In the genomic region with DNA sequence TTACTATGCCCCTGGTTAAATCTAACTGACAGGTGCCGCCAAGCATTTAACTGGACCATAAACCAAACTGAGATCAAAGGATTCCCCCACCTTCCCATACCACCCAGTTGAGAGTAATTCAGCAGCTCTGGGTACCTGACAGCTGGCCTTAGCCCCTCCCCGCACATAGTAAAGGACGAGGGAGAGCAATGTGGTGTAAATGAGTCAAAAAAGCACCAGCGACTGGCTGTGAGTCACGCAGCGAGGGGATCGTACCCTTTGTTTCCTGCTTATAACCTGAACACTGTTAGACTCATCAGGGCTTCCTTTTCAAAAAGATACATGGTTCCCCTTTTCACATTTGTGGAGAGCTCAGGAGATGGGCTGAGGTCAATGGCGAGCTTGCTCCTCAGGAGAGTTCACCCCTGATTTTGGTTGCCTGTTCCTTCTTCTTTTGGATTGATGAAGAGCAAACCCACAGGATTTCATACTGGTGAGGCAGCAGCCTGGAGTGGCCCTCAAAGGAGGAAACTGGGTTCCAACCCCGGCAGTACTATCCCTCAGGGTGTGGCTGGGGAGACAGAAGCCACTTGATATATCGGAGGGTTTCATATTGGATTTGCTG, we compare ENCODE assay signal across 8 cellular contexts.
DNase-seq lines count a peak whose midpoint lies in the region; ATAC-seq and TF ChIP-seq lines count a peak whose summit lies in the region.

No MANE protein-coding gene starts in this region.

- no peak for TF ChIP-seq POLR2A in testis (IDR thresholded peaks at IDR 0.05)

- DNase-seq in CD14-positive monocyte (ENCODE audit: low spot score) (peak; percentile 92), germinal center (ENCODE audit: low spot score) (peak; percentile 73), NCI-H1436 (lab: John Stamatoyannopoulos, UW) (no peak), testis (no peak)
- DNase-seq in activated CD4-positive, alpha-beta T cell treated with anti-CD3 and anti-CD28 coated beads for 48 hours = peak; percentile 89
- peak; percentile 54 for DNase-seq in stimulated activated CD8-positive, alpha-beta memory T cell treated with anti-CD3 and anti-CD28 coated beads, Interleukin-7, amount 100 ng/mL, for 24 hours (ENCODE audit: low read depth)

- WGBS in testis, 2 donors = 33 to 49% methylated on average over 9 to 10 of the region's 10 CpGs

- H3K9me3 ChIP-seq in testis = no peaks in the 10 kb centered on the region

- H3K9me3 Mint-ChIP-seq in CD14-positive monocyte = peaks cover 0 to 13% (median 10%) of the 10 kb centered on the region in 7 donors

- no peak overlapping the region for H3K27ac ChIP-seq in testis

- ATAC-seq in GM21367 (IDR thresholded peaks at IDR 0.05; ENCODE audit: unreplicated experiment) (peak; percentile 63), HG03558 (IDR thresholded peaks at IDR 0.05; ENCODE audit: extremely low read depth, unreplicated experiment) (peak; percentile 67)

- TF ChIP-seq CTCF in CD14-positive monocyte (IDR thresholded peaks at IDR 0.05) = no peak
- TF ChIP-seq CTCF in testis (IDR thresholded peaks at IDR 0.05) = no peak

- peaks cover 57% of the 10 kb centered on the region for H3K4me1 Mint-ChIP-seq in CD14-positive monocyte

- no peak overlapping the region for H3K4me3 ChIP-seq in testis

- H3K27me3 Mint-ChIP-seq in CD14-positive monocyte (ENCODE audit: low read depth in 3 of 3) = peaks cover 2 to 12% (median 2%) of the 10 kb centered on the region in 3 donors

- H3K27me3 ChIP-seq in testis = no peaks in the 10 kb centered on the region

- peak overlapping the region; percentile 81 to 99 (median 87) for H3K27ac Mint-ChIP-seq in CD14-positive monocyte

- intact Hi-C loops in CD14-positive monocyte (cut with micrococcal nuclease) (loop anchor here (10.0 kb wide), 3 partner anchors 129 to 371 kb away; a partner anchor contains a TSS), testis (cut with DNase I; ENCODE audit: low total_unique reads) (loop anchor here (10.0 kb wide), 1 partner anchor 351 kb away; no protein-coding TSS in a partner anchor)

- H3K4me1 ChIP-seq in testis = no peaks in the 10 kb centered on the region

- H3K4me3 Mint-ChIP-seq in CD14-positive monocyte = peak overlapping the region; percentile 7 to 57

- H3K36me3 Mint-ChIP-seq in CD14-positive monocyte = peaks cover 3 to 5% of the 10 kb centered on the region in 2 donors

- H3K36me3 ChIP-seq in testis (ENCODE audit: low read depth, missing control alignments) = no peaks in the 10 kb centered on the region

Comparison
In these comparisons a context has a peak if more than half of its experiments do, and no peak if none do; other contexts are left out.
1. DNase-seq: peak in CD14-positive monocyte (single experiment), activated CD4-positive, alpha-beta T cell treated with anti-CD3 and anti-CD28 coated beads for 48 hours (single experiment), germinal center (single experiment) and stimulated activated CD8-positive, alpha-beta memory T cell treated with anti-CD3 and anti-CD28 coated beads, Interleukin-7, amount 100 ng/mL, for 24 hours (single experiment); none in NCI-H1436 (single experiment) and testis (single experiment).